Comparison of ENCODE assay signal across 3 cellular contexts in genomic region chr20:9663423-9663822, GRCh38.
TF ChIP-seq lines count a peak whose summit lies in the region.

No MANE protein-coding gene starts in this region.

TF ChIP-seq in A549, 52 proteins besides CTCF, POLR2A, EP300 and RAD21:
- TF ChIP-seq CHD2 (IDR thresholded peaks at IDR 0.05; ENCODE audit: low read length, partially characterized antibody) (no peak), MAFK (IDR thresholded peaks at IDR 0.05; ENCODE audit: partially characterized antibody) (peak; percentile 96)

TF ChIP-seq in IMR-90, 13 proteins besides CTCF, POLR2A, EP300 and RAD21:
- no peak for TF ChIP-seq SMC3 (IDR thresholded peaks at IDR 0.05; ENCODE audit: low read depth, low read length)
- no peak for TF ChIP-seq MAZ (IDR thresholded peaks at IDR 0.05; ENCODE audit: borderline replicate concordance, low read depth, low read length)
- TF ChIP-seq MAFK (IDR thresholded peaks at IDR 0.05; ENCODE audit: low read depth, low read length) = peak; percentile 93

TF ChIP-seq in H1, 55 proteins besides CTCF, POLR2A, EP300 and RAD21:
- TF ChIP-seq CEBPB (IDR thresholded peaks at IDR 0.05; ENCODE audit: low read depth, low read length) (no peak), SUZ12 (IDR thresholded peaks at IDR 0.05; ENCODE audit: low read length) (no peak), CHD1 (IDR thresholded peaks at IDR 0.05; ENCODE audit: low read depth, low read length) (no peak), RBBP5 (IDR thresholded peaks at IDR 0.05; ENCODE audit: borderline replicate concordance, low read depth, low read length) (no peak), BACH1 (IDR thresholded peaks at IDR 0.05; ENCODE audit: low read length) (no peak), MAFK (IDR thresholded peaks at IDR 0.05; ENCODE audit: low read depth, low read length) (peak; percentile 71; the same call in 1 of the 2 replicates), POU5F1 (IDR thresholded peaks at IDR 0.05; ENCODE audit: low read depth, low read length) (no peak), CREB1 (IDR thresholded peaks at IDR 0.05) (no peak)
